ENCODE assay signal across 29 cellular contexts in the genomic region with DNA sequence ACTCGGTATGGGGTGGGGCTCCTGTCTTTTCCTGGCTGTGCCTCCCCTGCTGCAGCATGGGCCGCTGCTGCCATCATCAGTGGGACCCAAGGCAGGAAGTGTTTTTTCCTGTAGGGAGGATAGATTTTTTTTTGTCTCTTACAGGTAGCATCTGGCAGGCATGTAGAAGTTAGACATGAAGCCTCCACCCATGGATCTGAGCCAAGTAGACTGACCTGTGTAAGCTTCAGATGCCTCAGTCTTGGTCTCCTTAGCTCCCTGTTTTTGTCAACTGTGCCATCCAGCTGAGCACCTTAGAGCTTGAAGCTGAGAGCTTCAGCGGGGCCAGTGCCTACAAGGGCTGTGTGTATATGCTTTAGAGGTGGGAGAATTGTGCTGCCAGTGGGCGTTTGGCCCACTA.
DNase-seq lines count a peak whose midpoint lies in the region; ATAC-seq, FAIRE-seq and TF ChIP-seq lines count a peak whose summit lies in the region.
"Had no signal": no experiment of that assay in that cellular context is flagged by ENCODE, and none has a peak within 500 bp of the region (broad histone marks: within the 10 kb centered on the region; RNA-seq: fewer than 3 reads in every experiment).

No MANE protein-coding gene starts in this region.

- H4K20me1 ChIP-seq in BLaER1 treated with 17β-estradiol and CSF1 and Interleukin-3, amounts not matched to agents 10 nM and 100 nM: peaks cover 0 to 47% (median 28%) of the 10 kb centered on the region in 11 experiments; a peak in 11 of 22 replicates

- H3K9me3 ChIP-seq in BLaER1 treated with 17β-estradiol and CSF1 and Interleukin-3, amounts not matched to agents 10 nM and 100 nM (replicated peaks in 1 of 11): peaks cover 14 to 23% (median 18%) of the 10 kb centered on the region in 11 experiments; a peak in 20 of 22 replicates
- H3K9me3 ChIP-seq: A549 had no signal

- peaks cover 8% of the 10 kb centered on the region for H3K36me3 Mint-ChIP-seq in mesothelial cell of epicardium
- no peaks in the 10 kb centered on the region for H3K36me3 Mint-ChIP-seq in stimulated activated memory B cell treated with anti-CD40 and anti-IgM and Interleukin-4, amounts not matched to agents 10 μg/mL and 1 μg/mL and 100 μg/mL, for 72 hours
- H3K36me3 Mint-ChIP-seq in activated T-cell treated with anti-CD3 and anti-CD28 coated beads, Interleukin-2, amount 50 U/mL, for 4 hours (ENCODE audit: insufficient read depth): no peaks in the 10 kb centered on the region
- H3K36me3 Mint-ChIP-seq in CD14-positive monocyte: no peaks in the 10 kb centered on the region
- H3K36me3 Mint-ChIP-seq: CD8-positive, alpha-beta memory T cell had no signal

- peaks cover 44% of the 10 kb centered on the region for H3K4me1 Mint-ChIP-seq in mesothelial cell of epicardium
- H3K4me1 Mint-ChIP-seq in stimulated activated memory B cell treated with anti-CD40 and anti-IgM and Interleukin-4, amounts not matched to agents 10 μg/mL and 1 μg/mL and 100 μg/mL, for 72 hours: peaks cover 30% of the 10 kb centered on the region
- peaks cover 5% of the 10 kb centered on the region for H3K4me1 Mint-ChIP-seq in activated T-cell treated with anti-CD3 and anti-CD28 coated beads, Interleukin-2, amount 50 U/mL, for 4 hours (ENCODE audit: low read depth)
- H3K4me1 Mint-ChIP-seq in CD14-positive monocyte: peaks cover 10% of the 10 kb centered on the region

- no peaks in the 10 kb centered on the region for H3K9me3 Mint-ChIP-seq in mesothelial cell of epicardium
- H3K9me3 Mint-ChIP-seq in stimulated activated memory B cell treated with anti-CD40 and anti-IgM and Interleukin-4, amounts not matched to agents 10 μg/mL and 1 μg/mL and 100 μg/mL, for 72 hours: no peaks in the 10 kb centered on the region
- H3K9me3 Mint-ChIP-seq in activated T-cell treated with anti-CD3 and anti-CD28 coated beads, Interleukin-2, amount 50 U/mL, for 4 hours: no peaks in the 10 kb centered on the region
- no peaks in the 10 kb centered on the region for H3K9me3 Mint-ChIP-seq in CD14-positive monocyte
- H3K9me3 Mint-ChIP-seq: CD8-positive, alpha-beta memory T cell; GM23338; H9; T-helper 1 cell treated with Interleukin-12 subunit alpha and Interleukin-12 subunit beta and Interleukin-4 antibody, amounts not matched to agents 30 μg/mL and 1 μg/mL, for 36 hours had no signal

- intact Hi-C loops in CD14-positive monocyte (cut with micrococcal nuclease): no loop called here

- H3K4me3 ChIP-seq in BLaER1 treated with 17β-estradiol and CSF1 and Interleukin-3, amounts not matched to agents 10 nM and 100 nM: no peak overlapping the region
- H3K4me3 ChIP-seq: A549, GM23338 had no signal

- H3K36me3 ChIP-seq in BLaER1 treated with 17β-estradiol and CSF1 and Interleukin-3, amounts not matched to agents 10 nM and 100 nM: peaks cover 4 to 26% (median 22%) of the 10 kb centered on the region in 11 experiments; a peak in 20 of 22 replicates

- no peak for TF ChIP-seq POLR2A in GM12891 (IDR thresholded peaks at IDR 0.05; ENCODE audit: low read depth, low read length)

- H3K27me3 Mint-ChIP-seq in mesothelial cell of epicardium (ENCODE audit: low read depth) (no peaks in the 10 kb centered on the region), CD14-positive monocyte (ENCODE audit: low read depth in 3 of 3) (peaks cover 0 to 3% (median 0%) of the 10 kb centered on the region in 3 donors)
- H3K27me3 Mint-ChIP-seq in stimulated activated memory B cell treated with anti-CD40 and anti-IgM and Interleukin-4, amounts not matched to agents 10 μg/mL and 1 μg/mL and 100 μg/mL, for 72 hours: no peaks in the 10 kb centered on the region
- H3K27me3 Mint-ChIP-seq in activated T-cell treated with anti-CD3 and anti-CD28 coated beads, Interleukin-2, amount 50 U/mL, for 4 hours (ENCODE audit: low read depth): no peaks in the 10 kb centered on the region
- H3K27me3 Mint-ChIP-seq: CD8-positive, alpha-beta memory T cell had no signal

- H3K27ac ChIP-seq in BLaER1 treated with 17β-estradiol and CSF1 and Interleukin-3, amounts not matched to agents 10 nM and 100 nM: peak overlapping the region in 3 of 11 experiments; percentile 18 to 58 (median 51); a peak in 5 of 22 replicates
- H3K27ac ChIP-seq: A549, C4-2B, RWPE1 had no signal

- peak; percentile 23 for FAIRE-seq in GM12891 (lab: Jason Lieb, UNC)
- FAIRE-seq: A549, HepG2 had no signal

- TF ChIP-seq CTCF in mesothelial cell of epicardium (IDR thresholded peaks at IDR 0.05; ENCODE audit: unreplicated experiment) (no peak), CD14-positive monocyte (IDR thresholded peaks at IDR 0.05) (no peak)

- no peak overlapping the region for H3K9ac ChIP-seq in BLaER1 treated with 17β-estradiol and CSF1 and Interleukin-3, amounts not matched to agents 10 nM and 100 nM

- ATAC-seq in stimulated activated memory B cell treated with anti-CD40 and anti-IgM and Interleukin-4, amounts not matched to agents 10 μg/mL and 1 μg/mL and 100 μg/mL, for 72 hours: no peak
- no peak for ATAC-seq in activated T-cell treated with anti-CD3 and anti-CD28 coated beads, Interleukin-2, amount 50 U/mL, for 4 hours
- ATAC-seq: A549, GM23338, HepG2 had no signal

- no peaks in the 10 kb centered on the region for H3K27me3 ChIP-seq in BLaER1 treated with 17β-estradiol and CSF1 and Interleukin-3, amounts not matched to agents 10 nM and 100 nM

- H3K4me3 Mint-ChIP-seq in mesothelial cell of epicardium: no peak overlapping the region
- no peak overlapping the region for H3K4me3 Mint-ChIP-seq in stimulated activated memory B cell treated with anti-CD40 and anti-IgM and Interleukin-4, amounts not matched to agents 10 μg/mL and 1 μg/mL and 100 μg/mL, for 72 hours
- no peak overlapping the region for H3K4me3 Mint-ChIP-seq in activated T-cell treated with anti-CD3 and anti-CD28 coated beads, Interleukin-2, amount 50 U/mL, for 4 hours
- no peak overlapping the region for H3K4me3 Mint-ChIP-seq in CD14-positive monocyte
- H3K4me3 Mint-ChIP-seq: CD8-positive, alpha-beta memory T cell; GM23338; H9; T-helper 1 cell treated with Interleukin-12 subunit alpha and Interleukin-12 subunit beta and Interleukin-4 antibody, amounts not matched to agents 30 μg/mL and 1 μg/mL, for 36 hours had no signal

- H3K4me2 ChIP-seq in BLaER1 treated with 17β-estradiol and CSF1 and Interleukin-3, amounts not matched to agents 10 nM and 100 nM: peak overlapping the region in 8 of 11 experiments; percentile 53 to 77 (median 70); a peak in 16 of 22 replicates
- H3K4me2 ChIP-seq: A549, GM23338 had no signal

- peak overlapping the region; percentile 77 for H3K27ac Mint-ChIP-seq in mesothelial cell of epicardium
- no peak overlapping the region for H3K27ac Mint-ChIP-seq in stimulated activated memory B cell treated with anti-CD40 and anti-IgM and Interleukin-4, amounts not matched to agents 10 μg/mL and 1 μg/mL and 100 μg/mL, for 72 hours
- peak overlapping the region in 1 of 7 donors; percentile 18 for H3K27ac Mint-ChIP-seq in CD14-positive monocyte
- H3K27ac Mint-ChIP-seq: CD8-positive, alpha-beta memory T cell; GM23338; H9; T-helper 1 cell treated with Interleukin-12 subunit alpha and Interleukin-12 subunit beta and Interleukin-4 antibody, amounts not matched to agents 30 μg/mL and 1 μg/mL, for 36 hours had no signal

- peaks cover 27 to 64% (median 59%) of the 10 kb centered on the region in 10 experiments for H3K4me1 ChIP-seq in BLaER1 treated with 17β-estradiol and CSF1 and Interleukin-3, amounts not matched to agents 10 nM and 100 nM
- H3K4me1 ChIP-seq: A549 had no signal

- DNase-seq in GM12891 (ENCODE audit: insufficient read length, low spot score) (no peak), NCI-H69 (lab: John Stamatoyannopoulos, UW) (peak; percentile 96), mesothelial cell of epicardium (ENCODE audit: low spot score in 2 of 2, unreplicated experiment in 2 of 2) (no peak), A172 (ENCODE audit: low spot score) (no peak), CD14-positive monocyte (ENCODE audit: low spot score) (no peak)
- DNase-seq in activated T-cell treated with anti-CD3 and anti-CD28 coated beads, Interleukin-2, amount 50 U/mL, for 4 hours: no peak
- DNase-seq: AML-193; Calu3; CD8-positive, alpha-beta memory T cell; DMS79 treated with DMSO at 0.1 percent for 48 hours; H9; Kasumi-1; NCI-H1105; NCI-H1436 treated with DMSO at 0.1 percent for 48 hours; NCI-H1930; NCI-H2107; NCI-H446 treated with DMSO at 0.1 percent for 48 hours; NCI-H526; NK-92 treated with Interleukin-12 subunit alpha and Interleukin-12 subunit beta, amount 100 ng/mL, for 24 hours; SHP77; SW 1271 had no signal

TF ChIP-seq in GM12891, 5 proteins besides CTCF, POLR2A, EP300 and RAD21:
- TF ChIP-seq POLR2AphosphoS5 (IDR thresholded peaks at IDR 0.05; ENCODE audit: low read depth, low read length) (no peak), SPI1 (IDR thresholded peaks at IDR 0.05; ENCODE audit: low read depth, low read length) (no peak), POU2F2 (IDR thresholded peaks at IDR 0.05; ENCODE audit: low read depth, low read length) (no peak), TAF1 (IDR thresholded peaks at IDR 0.05; ENCODE audit: low read depth, low read length) (no peak), PAX5 (IDR thresholded peaks at IDR 0.05; ENCODE audit: insufficient read depth, low read length, severe bottlenecking) (no peak)
